ENCODE assay signal across 15 cellular contexts in genomic region chr11:117273550-117274289, GRCh38. TPM values are rescaled to one million over a fixed set of nuclear protein-coding genes. Genes with fewer than 3 reads are reported as not detected.
DNase-seq lines count a peak whose midpoint lies in the region; ATAC-seq and TF ChIP-seq lines count a peak whose summit lies in the region.
"Had no signal": no experiment of that assay in that cellular context is flagged by ENCODE, and none has a peak within 500 bp of the region (broad histone marks: within the 10 kb centered on the region; RNA-seq: fewer than 3 reads in every experiment).

No MANE protein-coding gene starts in this region.

- peaks cover 7% of the 10 kb centered on the region for H3K4me1 Mint-ChIP-seq in GM23338

- H3K9me3 Mint-ChIP-seq in GM23338: no peaks in the 10 kb centered on the region

- DNase-seq in GM23338 (ENCODE audit: low spot score) (peak; percentile 59), Panc1 (ENCODE audit: low read depth, low spot score) (no peak), dedifferentiated amniotic fluid mesenchymal stem cell (ENCODE audit: extremely low spot score) (peak; percentile 20), retinal pigment epithelial cell (ENCODE audit: low read depth) (peak; percentile 38), NCI-H1092 treated with DMSO at 0.1 percent for 48 hours (lab: John Stamatoyannopoulos, UW) (no peak), HAP-1 (ENCODE audit: low spot score in 2 of 2) (no peak)
- DNase-seq in effector CD4-positive, alpha-beta T cell: no peak
- DNase-seq: activated CD4-positive, alpha-beta T cell treated with anti-CD3 and anti-CD28 coated beads, Interleukin-2, amount 50 U/mL, for 48 hours; GF-D8; NCI-H2029 treated with DMSO at 0.1 percent for 48 hours; retina; Right ventricle myocardium superior had no signal

- H3K4me3 ChIP-seq in GM23338 (no peak overlapping the region), Panc1 (ENCODE audit: low read depth in 2 of 2, low read length in 2 of 2) (no peak overlapping the region), retinal pigment epithelial cell (ENCODE audit: low read length) (no peak overlapping the region), HAP-1 (no peak overlapping the region)
- H3K4me3 ChIP-seq: adrenal gland, esophagus muscularis mucosa had no signal

- peak; percentile 65; the same call in 2 of the 3 replicates for ATAC-seq in GM23338
- ATAC-seq in Panc1: 0 out of 2 replicates have a peak, but pooled peaks have one; percentile 27
- no peak for ATAC-seq in GM21619 (IDR thresholded peaks at IDR 0.05; ENCODE audit: unreplicated experiment)

- peaks cover 11% of the 10 kb centered on the region; the same call in 1 of the 2 replicates for H4K20me1 ChIP-seq in GM23338 (replicated peaks; ENCODE audit: insufficient read depth)

- CTCF ChIA-PET in Panc1 (lab: Charles Lee): no interaction called here

- H3K27me3 Mint-ChIP-seq in GM23338 (ENCODE audit: insufficient read depth, low read depth, poor library complexity): no peaks in the 10 kb centered on the region

- TF ChIP-seq CTCF in GM23338 (conservative IDR thresholded peaks at IDR 0.05; ENCODE audit: low read depth in 2 of 2) (no peak), Panc1 (IDR thresholded peaks at IDR 0.05) (no peak), retinal pigment epithelial cell (conservative IDR thresholded peaks at IDR 0.05; ENCODE audit: low read depth, low read length) (no peak)

- H2AFZ ChIP-seq in GM23338: no peak overlapping the region

- H3K27me3 ChIP-seq in GM23338 (ENCODE audit: insufficient read depth) (peaks cover under 1% of the 10 kb centered on the region; the same call in 1 of the 2 replicates), Panc1 (ENCODE audit: control insufficient read depth, insufficient read depth, low read length) (no peaks in the 10 kb centered on the region), HAP-1 (ENCODE audit: low read depth) (no peaks in the 10 kb centered on the region)
- H3K27me3 ChIP-seq: adrenal gland, esophagus muscularis mucosa had no signal

- peak overlapping the region; percentile 77 for H3K27ac Mint-ChIP-seq in GM23338

- POLR2A ChIA-PET in Panc1 (lab: Charles Lee): interaction anchor here (0.6 kb wide), 1 partner anchor 101 kb away, joined by 3 read pairs; no protein-coding TSS in a partner anchor

- H3K36me3 Mint-ChIP-seq in GM23338 (ENCODE audit: low read depth): peaks cover 3% of the 10 kb centered on the region; the same call in 1 of the 3 replicates

- H3K36me3 ChIP-seq in GM23338 (ENCODE audit: insufficient read depth) (no peaks in the 10 kb centered on the region), Panc1 (ENCODE audit: control insufficient read depth, insufficient read depth, low read length) (no peaks in the 10 kb centered on the region), HAP-1 (replicated peaks) (no peaks in the 10 kb centered on the region)
- H3K36me3 ChIP-seq: adrenal gland had no signal

- no peaks in the 10 kb centered on the region for H3K9me2 ChIP-seq in GM23338 (ENCODE audit: insufficient read depth)

- no TSS peak for BruUV-seq in Panc1 (replicated peaks; lab: Mats Ljungman, UMichigan)

- H3K79me2 ChIP-seq in GM23338 (replicated peaks; ENCODE audit: insufficient read depth): no peaks in the 10 kb centered on the region

- no peaks in the 10 kb centered on the region for H3F3A ChIP-seq in GM23338 (replicated peaks; ENCODE audit: low read depth)

- H3K9me3 ChIP-seq in Panc1 (ENCODE audit: control insufficient read depth, insufficient read depth, low read depth, low read length) (no peaks in the 10 kb centered on the region), HAP-1 (no peaks in the 10 kb centered on the region; the same call in 1 of the 2 replicates)
- H3K9me3 ChIP-seq: adrenal gland, esophagus muscularis mucosa had no signal

- H3K4me1 ChIP-seq in GM23338 (ENCODE audit: insufficient read depth): no peaks in the 10 kb centered on the region
- no peaks in the 10 kb centered on the region for H3K4me1 ChIP-seq in Panc1 (ENCODE audit: control insufficient read depth, insufficient read depth, low read length)
- peaks cover 8% of the 10 kb centered on the region for H3K4me1 ChIP-seq in HAP-1
- H3K4me1 ChIP-seq: adrenal gland, esophagus muscularis mucosa had no signal

- H3K4me2 ChIP-seq in GM23338: no peak overlapping the region

- in situ Hi-C loops in Panc1 (cut with HindIII; ENCODE audit: low pct_unique_long_range_greater_than_20kb, low sequenced_read_pairs): no loop called here
- in situ Hi-C loops in HAP-1 (cut with MboI; ENCODE audit: low sequenced_read_pairs): no loop called here

- H3K4me3 Mint-ChIP-seq in GM23338: no peak overlapping the region

- H3K27ac ChIP-seq in GM23338 (ENCODE audit: low read depth) (no peak overlapping the region), Panc1 (ENCODE audit: low read length) (no peak overlapping the region)
- H3K27ac ChIP-seq: adrenal gland, esophagus muscularis mucosa had no signal

- intact Hi-C loops in Panc1 (cut with micrococcal nuclease; ENCODE audit: unreplicated experiment): no loop called here

TF ChIP-seq in GM23338, 12 proteins besides CTCF, POLR2A, EP300 and RAD21:
- TF ChIP-seq NANOG (IDR thresholded peaks at IDR 0.05; ENCODE audit: borderline replicate concordance) (no peak), ZNF114 (CRISPR knock-in tag; IDR thresholded peaks at IDR 0.05) (no peak), STAT1 (IDR thresholded peaks at IDR 0.05; ENCODE audit: unreplicated experiment) (no peak), CREB1 (CRISPR knock-in tag; IDR thresholded peaks at IDR 0.05; ENCODE audit: low read depth) (0 out of 2 replicates have a peak, but pooled peaks have one; percentile 15), ZNF331 (CRISPR knock-in tag; IDR thresholded peaks at IDR 0.05; ENCODE audit: low read depth) (no peak), POLR2AphosphoS5 (IDR thresholded peaks at IDR 0.05; ENCODE audit: low read depth) (no peak)

RNA-seq across cellular contexts. Expression of gene BACE1-AS, which starts 17.4 kb away (rescaled TPM):
- total RNA-seq in GM23338 (2014; rRNA removed; shearing (Covaris generic)): 8.5 and 10.6 TPM in 2 replicates
- polyA plus RNA-seq in GM23338 (2016; fragmentation: Nextera tagmentation; extraction: Ambion mirVana): 18.6 and 19.6 TPM in 2 replicates
- 10.8 TPM for total RNA-seq in Panc1 (2021; ENCODE audit: unreplicated experiment)
- 3.8 TPM for polyA plus RNA-seq in Panc1 (2012; ENCODE audit: insufficient read length)

RNA-seq across cellular contexts. Expression of gene RNF214, which starts 41.2 kb away (rescaled TPM):
- 19.4 and 23.5 TPM in 2 replicates for total RNA-seq in GM23338 (2014; rRNA removed; shearing (Covaris generic))
- 23.6 and 28.4 TPM in 2 replicates for polyA plus RNA-seq in GM23338 (2016; fragmentation: Nextera tagmentation; extraction: Ambion mirVana)
- total RNA-seq in Panc1 (2021; ENCODE audit: unreplicated experiment): 39.7 TPM
- 27.3 TPM for polyA plus RNA-seq in Panc1 (2012; ENCODE audit: insufficient read length)

RNA-seq across cellular contexts. Expression of gene PCSK7, which starts 41.8 kb away (rescaled TPM):
- 46.4 and 61.1 TPM in 2 replicates for total RNA-seq in GM23338 (2014; rRNA removed; shearing (Covaris generic))
- polyA plus RNA-seq in GM23338 (2016; fragmentation: Nextera tagmentation; extraction: Ambion mirVana): 12.4 and 12.5 TPM in 2 replicates
- 60.6 TPM for total RNA-seq in Panc1 (2021; ENCODE audit: unreplicated experiment)
- 44.4 TPM for polyA plus RNA-seq in Panc1 (2012; ENCODE audit: insufficient read length)

RNA-seq across cellular contexts. Expression of gene BACE1, which starts 42.3 kb away (rescaled TPM):
- total RNA-seq in GM23338 (2014; rRNA removed; shearing (Covaris generic)): 7.2 and 9.2 TPM in 2 replicates
- 1.9 and 2.4 TPM in 2 replicates for polyA plus RNA-seq in GM23338 (2016; fragmentation: Nextera tagmentation; extraction: Ambion mirVana)
- total RNA-seq in Panc1 (2021; ENCODE audit: unreplicated experiment): 4.9 TPM
- 9.2 TPM for polyA plus RNA-seq in Panc1 (2012; ENCODE audit: insufficient read length)

RNA-seq across cellular contexts. Expression of gene CEP164, which starts 53.9 kb away (rescaled TPM):
- 13.9 and 18.0 TPM in 2 replicates for total RNA-seq in GM23338 (2014; rRNA removed; shearing (Covaris generic))
- 23.5 and 23.8 TPM in 2 replicates for polyA plus RNA-seq in GM23338 (2016; fragmentation: Nextera tagmentation; extraction: Ambion mirVana)
- total RNA-seq in Panc1 (2021; ENCODE audit: unreplicated experiment): 75.4 TPM
- polyA plus RNA-seq in Panc1 (2012; ENCODE audit: insufficient read length): 43.0 TPM

Comparison
In these comparisons a context has a peak if more than half of its experiments do, and no peak if none do; other contexts are left out.
1. DNase-seq: peak in GM23338 (single experiment), dedifferentiated amniotic fluid mesenchymal stem cell (single experiment) and retinal pigment epithelial cell (single experiment); none in Panc1 (single experiment), NCI-H1092 treated with DMSO at 0.1 percent for 48 hours (single experiment), effector CD4-positive, alpha-beta T cell (single experiment) and HAP-1 (0 of 2).